ENCODE assay signal across 1 cellular context in genomic region chr15:41789237-41789636, GRCh38.
A peak's percentile ranks its signal among the peaks of the same experiment; 100 is the strongest.
TF ChIP-seq lines count a peak whose summit lies in the region.

No MANE protein-coding gene starts in this region.

TF ChIP-seq in K562, 482 proteins besides CTCF, POLR2A, EP300 and RAD21:
- no peak for TF ChIP-seq GABPA (tag; conservative IDR thresholded peaks at IDR 0.05; ENCODE audit: low read depth)
- peak; percentile 27; the same call in 1 of the 2 replicates for TF ChIP-seq DPF2 (IDR thresholded peaks at IDR 0.05)
- TF ChIP-seq HDAC1 (IDR thresholded peaks at IDR 0.05): peak in 1 of 2 experiments; percentile 20; a peak in 1 of 4 replicates
- TF ChIP-seq, protein P1, sequence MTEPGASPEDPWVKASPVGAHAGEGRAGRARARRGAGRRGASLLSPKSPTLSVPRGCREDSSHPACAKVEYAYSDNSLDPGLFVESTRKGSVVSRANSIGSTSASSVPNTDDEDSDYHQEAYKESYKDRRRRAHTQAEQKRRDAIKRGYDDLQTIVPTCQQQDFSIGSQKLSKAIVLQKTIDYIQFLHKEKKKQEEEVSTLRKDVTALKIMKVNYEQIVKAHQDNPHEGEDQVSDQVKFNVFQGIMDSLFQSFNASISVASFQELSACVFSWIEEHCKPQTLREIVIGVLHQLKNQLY (CRISPR knock-in tag; conservative IDR thresholded peaks at IDR 0.05): no peak
- no peak for TF ChIP-seq HMGXB4 (CRISPR knock-in tag; IDR thresholded peaks at IDR 0.05)
- TF ChIP-seq SMARCA4 (IDR thresholded peaks at IDR 0.05): peak; percentile 46
- TF ChIP-seq SMARCA5 (IDR thresholded peaks at IDR 0.05): no peak
- 0 out of 2 replicates have a peak, but pooled peaks have one; percentile 17 for TF ChIP-seq FOSL1 (tag; conservative IDR thresholded peaks at IDR 0.05)
- peak; percentile 19; the same call in 1 of the 2 replicates for TF ChIP-seq ARID1B (IDR thresholded peaks at IDR 0.05)
- TF ChIP-seq NCOA4 (IDR thresholded peaks at IDR 0.05; ENCODE audit: partially characterized antibody): no peak
- no peak for TF ChIP-seq ZNF12 (CRISPR knock-in tag; IDR thresholded peaks at IDR 0.05)
- peak; percentile 9 for TF ChIP-seq DACH1 (IDR thresholded peaks at IDR 0.05; ENCODE audit: partially characterized antibody)
- no peak for TF ChIP-seq CC2D1A (IDR thresholded peaks at IDR 0.05)
- TF ChIP-seq BHLHE40 (IDR thresholded peaks at IDR 0.05; ENCODE audit: low read length): peak; percentile 72
- no peak for TF ChIP-seq ZC3H11A (IDR thresholded peaks at IDR 0.05; ENCODE audit: low read depth, low read length)
- TF ChIP-seq MTA1 (IDR thresholded peaks at IDR 0.05; ENCODE audit: borderline replicate concordance): 0 out of 2 replicates have a peak, but pooled peaks have one; percentile 40
- 0 out of 2 replicates have a peak, but pooled peaks have one; percentile 3 for TF ChIP-seq CBFA2T2 (conservative IDR thresholded peaks at IDR 0.05)
- TF ChIP-seq ZNF384 (IDR thresholded peaks at IDR 0.05; ENCODE audit: low read depth, low read length): peak; percentile 32; the same call in 1 of the 2 replicates
- TF ChIP-seq, protein P2, sequence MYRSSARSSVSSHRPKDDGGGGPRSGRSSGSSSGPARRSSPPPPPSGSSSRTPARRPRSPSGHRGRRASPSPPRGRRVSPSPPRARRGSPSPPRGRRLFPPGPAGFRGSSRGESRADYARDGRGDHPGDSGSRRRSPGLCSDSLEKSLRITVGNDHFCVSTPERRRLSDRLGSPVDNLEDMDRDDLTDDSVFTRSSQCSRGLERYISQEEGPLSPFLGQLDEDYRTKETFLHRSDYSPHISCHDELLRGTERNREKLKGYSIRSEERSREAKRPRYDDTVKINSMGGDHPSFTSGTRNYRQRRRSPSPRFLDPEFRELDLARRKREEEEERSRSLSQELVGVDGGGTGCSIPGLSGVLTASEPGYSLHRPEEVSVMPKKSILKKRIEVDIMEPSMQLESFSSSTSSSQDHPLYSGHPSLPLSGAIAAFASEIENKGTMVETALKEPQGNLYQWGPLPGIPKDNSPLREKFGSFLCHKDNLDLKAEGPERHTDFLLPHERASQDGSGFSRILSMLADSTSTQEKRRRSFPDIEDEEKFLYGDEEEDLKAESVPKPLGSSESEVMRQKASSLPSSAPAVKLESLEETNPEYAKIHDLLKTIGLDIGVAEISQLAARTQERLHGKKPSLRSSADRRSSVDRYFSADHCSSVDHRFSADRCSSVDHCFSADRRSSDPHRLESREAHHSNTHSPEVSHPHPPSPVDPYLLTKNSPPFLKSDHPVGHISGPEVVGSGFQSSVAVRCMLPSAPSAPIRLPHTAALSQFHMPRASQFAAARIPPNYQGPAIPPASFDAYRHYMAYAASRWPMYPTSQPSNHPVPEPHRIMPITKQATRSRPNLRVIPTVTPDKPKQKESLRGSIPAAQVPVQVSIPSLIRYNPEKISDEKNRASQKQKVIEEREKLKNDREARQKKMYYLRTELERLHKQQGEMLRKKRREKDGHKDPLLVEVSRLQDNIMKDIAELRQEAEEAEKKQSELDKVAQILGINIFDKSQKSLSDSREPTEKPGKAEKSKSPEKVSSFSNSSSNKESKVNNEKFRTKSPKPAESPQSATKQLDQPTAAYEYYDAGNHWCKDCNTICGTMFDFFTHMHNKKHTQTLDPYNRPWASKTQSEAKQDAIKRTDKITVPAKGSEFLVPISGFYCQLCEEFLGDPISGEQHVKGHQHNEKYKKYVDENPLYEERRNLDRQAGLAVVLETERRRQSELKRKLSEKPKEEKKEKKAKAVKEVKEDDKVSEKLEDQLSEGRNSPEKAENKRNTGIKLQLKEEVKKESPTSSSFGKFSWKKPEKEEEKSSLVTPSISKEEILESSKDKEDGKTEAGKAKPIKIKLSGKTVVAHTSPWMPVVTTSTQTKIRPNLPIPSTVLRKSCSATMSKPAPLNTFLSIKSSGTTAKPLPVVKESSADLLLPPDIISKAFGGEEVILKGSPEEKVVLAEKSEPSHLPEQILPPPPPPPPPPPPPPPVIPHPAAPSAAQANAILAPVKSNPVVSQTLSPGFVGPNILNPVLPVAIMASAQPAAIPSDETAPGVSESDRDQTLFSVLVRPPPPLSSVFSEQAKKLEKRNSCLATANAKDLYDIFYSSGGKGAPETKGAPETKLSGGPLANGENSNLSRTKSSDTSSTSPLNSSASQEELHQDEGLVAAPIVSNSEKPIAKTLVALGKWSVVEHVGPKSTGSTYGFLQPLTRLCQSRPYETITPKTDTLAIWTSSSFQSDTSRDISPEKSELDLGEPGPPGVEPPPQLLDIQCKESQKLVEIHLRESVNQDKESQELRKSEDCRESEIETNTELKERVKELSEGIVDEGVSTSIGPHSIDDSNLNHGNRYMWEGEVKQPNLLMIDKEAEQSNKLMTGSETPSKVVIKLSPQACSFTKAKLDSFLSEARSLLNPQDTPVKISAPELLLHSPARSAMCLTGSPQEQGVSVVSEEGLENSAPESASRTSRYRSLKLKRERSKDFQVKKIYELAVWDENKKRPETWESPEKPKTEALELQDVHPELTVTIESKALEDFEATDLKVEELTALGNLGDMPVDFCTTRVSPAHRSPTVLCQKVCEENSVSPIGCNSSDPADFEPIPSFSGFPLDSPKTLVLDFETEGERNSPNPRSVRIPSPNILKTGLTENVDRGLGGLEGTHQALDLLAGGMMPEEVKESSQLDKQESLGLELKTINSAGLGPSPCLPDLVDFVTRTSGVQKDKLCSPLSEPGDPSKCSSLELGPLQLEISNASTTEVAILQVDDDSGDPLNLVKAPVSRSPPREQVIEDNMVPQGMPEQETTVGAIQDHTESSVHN (IDR thresholded peaks at IDR 0.05; ENCODE audit: borderline replicate concordance in 1 of 2, low read depth in 1 of 2): no peak
- TF ChIP-seq PBX2 (CRISPR knock-in tag; IDR thresholded peaks at IDR 0.05; ENCODE audit: low read depth): no peak
- TF ChIP-seq PBX2 (tag; conservative IDR thresholded peaks at IDR 0.05; ENCODE audit: low read depth): no peak
- no peak for TF ChIP-seq ZFP30 (CRISPR knock-in tag; IDR thresholded peaks at IDR 0.05; ENCODE audit: borderline replicate concordance)
- peak; percentile 53 for TF ChIP-seq CBFA2T3 (IDR thresholded peaks at IDR 0.05)
- no peak for TF ChIP-seq ZNF407 (IDR thresholded peaks at IDR 0.05; ENCODE audit: low read depth)
